In genomic region chr9:120842685-120843485, GRCh38 we compare ENCODE assay signal across 8 cellular contexts. TPM values are rescaled to one million over a fixed set of nuclear protein-coding genes. Genes with fewer than 3 reads are reported as not detected.
DNase-seq lines count a peak whose midpoint lies in the region; ATAC-seq and TF ChIP-seq lines count a peak whose summit lies in the region.

TSS of gene PSMD5 (minus strand) at chr9:120842922. CDS start at chr9:120842909, 13 bp downstream.

- peak within 1 kb of the TSS; percentile 96 for H3K4me3 Mint-ChIP-seq in type B pancreatic cell

- no peaks in the 10 kb centered on the region for H3K9me3 ChIP-seq in adrenal gland (replicated peaks in 1 of 3)
- H3K9me3 ChIP-seq in heart left ventricle, result peaks cover 0 to 6% (median 0%) of the 10 kb centered on the region in 12 donors

- H3K4me3 ChIP-seq in adrenal gland (peak within 1 kb of the TSS in 3 of 4 donors; percentile 80 to 96 (median 83)), heart left ventricle (peak within 1 kb of the TSS; percentile 60 to 95 (median 78))

- no peaks in the 10 kb centered on the region for H3K27me3 Mint-ChIP-seq in type B pancreatic cell

- intact Hi-C loops in adrenal gland (cut with DNase I) (no loop called here), heart left ventricle (cut with DNase I) (loop anchor here in 8 of 10 donors (1.0 to 10.0 kb wide), 7 partner anchors 25 to 93 kb away; partner anchors contain the start of genes FBXW2 (in 6 of the 8) and PHF19 (in 1 of the 8)), posterior cingulate gyrus (cut with DNase I) (loop anchor here (5.0 kb wide), 2 partner anchors 34 to 51 kb away; partner anchors contain the start of genes FBXW2 and PHF19)

- 4 to 8% (median 5%) methylated on average over 27 to 62 of the region's 62 CpGs for WGBS in adrenal gland, 4 donors
- 1 to 4% (median 3%) methylated on average over 22 to 62 of the region's 62 CpGs for WGBS in heart left ventricle, 4 donors

- peak; percentile 98 for ATAC-seq in HG02678 (IDR thresholded peaks at IDR 0.05; ENCODE audit: unreplicated experiment)
- ATAC-seq in heart left ventricle, result peak; percentile 99

- TF ChIP-seq CTCF in GM10266 (IDR thresholded peaks at IDR 0.05; ENCODE audit: control insufficient read depth, insufficient read depth, low read depth, missing control alignments), result no peak
- TF ChIP-seq CTCF in adrenal gland (IDR thresholded peaks at IDR 0.05), result peak in 1 of 6 experiments; percentile 4
- peak in 3 of 12 donors; percentile 11 to 27 (median 13) for TF ChIP-seq CTCF in heart left ventricle (IDR thresholded peaks at IDR 0.05)
- no peak for TF ChIP-seq CTCF in type B pancreatic cell (conservative IDR thresholded peaks at IDR 0.05)

- H3K27me3 ChIP-seq in adrenal gland (no peaks in the 10 kb centered on the region), heart left ventricle (no peaks in the 10 kb centered on the region)

- H3K4me1 ChIP-seq in adrenal gland (replicated peaks in 1 of 2) (peaks cover 12 to 17% of the 10 kb centered on the region in 2 donors), heart left ventricle (peaks cover 0 to 44% (median 17%) of the 10 kb centered on the region in 12 donors)

- peak; percentile 95 for DNase-seq in GM10266 (ENCODE audit: extremely low spot score)
- DNase-seq in NCI-H128 (lab: John Stamatoyannopoulos, UW; ENCODE audit: unreplicated experiment), result peak; percentile 94
- peak; percentile 98 for DNase-seq in T follicular helper cell (ENCODE audit: low read depth)
- peak; percentile 98 to 100 (median 99) for DNase-seq in adrenal gland
- peak; percentile 98 to 100 (median 99) for DNase-seq in heart left ventricle
- peak; percentile 83 to 99 (median 95) for DNase-seq in posterior cingulate gyrus
- peak; percentile 94 for DNase-seq in type B pancreatic cell (ENCODE audit: extremely low spot score, unreplicated experiment)

- TF ChIP-seq POLR2A in adrenal gland (IDR thresholded peaks at IDR 0.05) (peak; percentile 55 to 85), heart left ventricle (IDR thresholded peaks at IDR 0.05) (peak; percentile 34 to 84)

- H3K27ac ChIP-seq in adrenal gland (peak within 1 kb of the TSS; percentile 78 to 96 (median 92)), heart left ventricle (peak within 1 kb of the TSS; percentile 83 to 99 (median 94))

- H3K36me3 ChIP-seq in adrenal gland (replicated peaks in 1 of 2) (no peaks in the 10 kb centered on the region), heart left ventricle (peaks cover 0 to 30% (median 6%) of the 10 kb centered on the region in 9 donors)

- H3K4me1 Mint-ChIP-seq in type B pancreatic cell (ENCODE audit: unreplicated experiment), result peaks cover 24% of the 10 kb centered on the region

- H3K36me3 Mint-ChIP-seq in type B pancreatic cell, result peaks cover 29% of the 10 kb centered on the region

- peak within 1 kb of the TSS; percentile 91 for H3K27ac Mint-ChIP-seq in type B pancreatic cell

- H3K9me3 Mint-ChIP-seq in type B pancreatic cell, result peaks cover 4% of the 10 kb centered on the region

RNA-seq across cellular contexts. Expression of gene PSMD5, which starts in this region (rescaled TPM):
- 10 to 100 TPM; 34.2 to 78.8 (median 54.7) TPM for total RNA-seq in adrenal gland
- 10 to 100 TPM; 15.6 to 57.1 (median 16.1) TPM for polyA plus RNA-seq in adrenal gland
- 10 to 100 TPM; 10.2 to 17.9 (median 13.4) TPM for total RNA-seq in heart left ventricle
- 10 to 100 TPM in 1 of 2 donors, 1 to 10 TPM in 1; 4.8 to 16.5 TPM for polyA plus RNA-seq in heart left ventricle
- 43.6 and 45.2 TPM in 2 replicates for total RNA-seq in type B pancreatic cell (ENCODE audit: low replicate concordance)

Comparison
In these comparisons a context has a peak if more than half of its experiments do, and no peak if none do; other contexts are left out.
1. Peak in every context shown above with its lines: DNase-seq, ATAC-seq, H3K4me3 ChIP-seq and H3K27ac ChIP-seq.
2. intact Hi-C loops: an anchor here in heart left ventricle (1.0 to 10.0 kb wide) and posterior cingulate gyrus (5.0 kb wide); none called in adrenal gland.